ENCODE assay signal across 8 cellular contexts in genomic region chr11:73393479-73394415, GRCh38. TPM values are rescaled to one million over a fixed set of nuclear protein-coding genes. Genes with fewer than 3 reads are reported as not detected.
A peak's percentile ranks its signal among the peaks of the same experiment; 100 is the strongest.
DNase-seq lines count a peak whose midpoint lies in the region; ATAC-seq, FAIRE-seq and TF ChIP-seq lines count a peak whose summit lies in the region.

No MANE protein-coding gene starts in this region.

- WGBS in H1 (ENCODE audit: extremely low coverage in 1 of 2, insufficient coverage in 1 of 2, insufficient read length in 1 of 2, insufficient replicate concordance in 2 of 2, low coverage in 1 of 2, low lambda C conversion rate in 2 of 2, missing lambda C conversion rate in 1 of 2), 2 experiments: 65% methylated on average over 16 of the region's 16 CpGs; no CpG with 5 or more reads in 1 of the 2 experiments

- TF ChIP-seq CTCF in HEK293 (tag by site-specific recombination; IDR thresholded peaks at IDR 0.05) (peak; percentile 52; the same call in 1 of the 2 replicates), H1 (IDR thresholded peaks at IDR 0.05; ENCODE audit: control extremely low read depth in 1 of 3, insufficient read depth in 1 of 3, low read depth in 1 of 3, low read length in 3 of 3) (peak; percentile 89 to 99 (median 96))

- DNase-seq in CD1c-positive myeloid dendritic cell (ENCODE audit: extremely low spot score) (peak; percentile 79), NCI-H774 (lab: John Stamatoyannopoulos, UW) (peak; percentile 44), H1 (ENCODE audit: low read depth in 1 of 2, low spot score in 2 of 2) (peak; percentile 61 to 89), midbrain (lab: John Stamatoyannopoulos, UW) (peak; percentile 48)
- peak; percentile 80 for DNase-seq in activated CD8-positive, alpha-beta T cell treated with anti-CD3 and anti-CD28 coated beads, Interleukin-2, amount 10 ng/mL, durations not matched to agents 7 days and 5 days
- peak; percentile 27 to 38 for DNase-seq in stimulated activated CD8-positive, alpha-beta memory T cell treated with anti-CD3 and anti-CD28 coated beads, Interleukin-4, amount 100 ng/mL, for 4 hours (ENCODE audit: low read depth in 2 of 2, low spot score in 1 of 2)
- DNase-seq in NK-92 treated with Interleukin-12 subunit alpha and Interleukin-12 subunit beta, amount 100 ng/mL, for 24 hours (lab: John Stamatoyannopoulos, UW): no peak

- peak overlapping the region; percentile 69 for H3K27ac Mint-ChIP-seq in activated CD8-positive, alpha-beta T cell treated with anti-CD3 and anti-CD28 coated beads, Interleukin-2, amount 10 ng/mL, durations not matched to agents 7 days and 5 days

- no peak overlapping the region for H2AFZ ChIP-seq in H1 (ENCODE audit: low read length)

- H3K56ac ChIP-seq in H1 (replicated peaks; ENCODE audit: insufficient read length, low read depth, low read length): no peak overlapping the region

- H4K20me1 ChIP-seq in H1 (replicated peaks in 1 of 2; ENCODE audit: control insufficient read depth in 1 of 2, insufficient read depth in 2 of 2, low read length in 2 of 2): peaks cover 4 to 7% of the 10 kb centered on the region in 2 experiments

- H3K4me3 ChIP-seq in HEK293 (ENCODE audit: low read depth, low read length) (no peak overlapping the region), H1 (ENCODE audit: extremely low read depth in 1 of 4, insufficient read depth in 2 of 4, low read depth in 3 of 4, low read length in 4 of 4) (no peak overlapping the region)

- H3K14ac ChIP-seq in H1 (ENCODE audit: insufficient read length): no peak overlapping the region

- H2BK5ac ChIP-seq in H1 (ENCODE audit: low read depth, low read length): no peak overlapping the region

- H3K9ac ChIP-seq in H1 (replicated peaks in 1 of 4; ENCODE audit: extremely low read depth in 1 of 4, low read depth in 3 of 4, low read length in 3 of 4): no peak overlapping the region

- peak; percentile 76 for ATAC-seq in activated CD8-positive, alpha-beta T cell treated with anti-CD3 and anti-CD28 coated beads, Interleukin-2, amount 10 ng/mL, durations not matched to agents 7 days and 5 days

- no peak overlapping the region for H4K91ac ChIP-seq in H1 (replicated peaks; ENCODE audit: insufficient read length, low read length)

- no peak for TF ChIP-seq POLR2A in H1 (IDR thresholded peaks at IDR 0.05; ENCODE audit: control extremely low read depth in 1 of 2, low read depth in 2 of 2, low read length in 2 of 2)

- H3K4me1 ChIP-seq in HEK293 (ENCODE audit: control insufficient read depth, insufficient read depth, low read length): no peaks in the 10 kb centered on the region
- no peaks in the 10 kb centered on the region; a peak in 1 of 7 replicates for H3K4me1 ChIP-seq in H1 (replicated peaks in 1 of 4; ENCODE audit: control insufficient read depth in 3 of 4, insufficient read depth in 4 of 4, low read length in 3 of 4)

- no peak overlapping the region for H3K4me3 Mint-ChIP-seq in activated CD8-positive, alpha-beta T cell treated with anti-CD3 and anti-CD28 coated beads, Interleukin-2, amount 10 ng/mL, durations not matched to agents 7 days and 5 days

- H3K9me3 Mint-ChIP-seq in activated CD8-positive, alpha-beta T cell treated with anti-CD3 and anti-CD28 coated beads, Interleukin-2, amount 10 ng/mL, durations not matched to agents 7 days and 5 days (ENCODE audit: insufficient read depth): no peaks in the 10 kb centered on the region

- no peak overlapping the region for H2BK20ac ChIP-seq in H1 (ENCODE audit: low read length)

- no peak overlapping the region for H4K5ac ChIP-seq in H1 (ENCODE audit: insufficient read length, low read depth, low read length)

- H3K9me3 ChIP-seq in HEK293 (ENCODE audit: control insufficient read depth, insufficient read depth, low read depth, low read length) (no peaks in the 10 kb centered on the region), H1 (ENCODE audit: insufficient read depth in 2 of 2, low read depth in 1 of 2, low read length in 1 of 2) (no peaks in the 10 kb centered on the region)

- H2BK12ac ChIP-seq in H1 (ENCODE audit: low read depth, low read length): no peak overlapping the region

- H3K4me1 Mint-ChIP-seq in activated CD8-positive, alpha-beta T cell treated with anti-CD3 and anti-CD28 coated beads, Interleukin-2, amount 10 ng/mL, durations not matched to agents 7 days and 5 days (ENCODE audit: low read depth): peaks cover 17% of the 10 kb centered on the region

- no peak overlapping the region for H3K23ac ChIP-seq in H1 (ENCODE audit: insufficient read length)

- H3K4me2 ChIP-seq in H1 (ENCODE audit: insufficient read depth in 1 of 2, low read depth in 2 of 2, low read length in 2 of 2): no peak overlapping the region

- CTCF ChIA-PET in HEK293 (lab: Yijun Ruan, JAX) (interaction anchor here (0.5 to 3.6 kb wide), 29 partner anchors 8 to 463 kb away, joined by 3 to 95 read pairs (median 3); no protein-coding TSS in a partner anchor), H1 (lab: Charles Lee; ENCODE audit: partially characterized antibody) (interaction anchor here (0.6 to 59.1 kb wide), 40 partner anchors 8 to 271 kb away, joined by 3 to 1456 read pairs (median 5); no protein-coding TSS in a partner anchor)
- CTCF ChIA-PET in activated CD8-positive, alpha-beta T cell treated with anti-CD3 and anti-CD28 coated beads, Interleukin-2, amount 10 ng/mL, durations not matched to agents 7 days and 5 days (lab: Charles Lee): interaction anchor here (0.7 to 3.6 kb wide), 24 partner anchors 8 to 267 kb away, joined by 3 to 101 read pairs (median 3); no protein-coding TSS in a partner anchor

- H3K4ac ChIP-seq in H1 (replicated peaks; ENCODE audit: insufficient read length, low read depth, low read length): no peak overlapping the region

- TF ChIP-seq EP300 in H1 (IDR thresholded peaks at IDR 0.05; ENCODE audit: borderline replicate concordance in 1 of 2, low read depth in 2 of 2, low read length in 2 of 2): no peak

- H3K36me3 Mint-ChIP-seq in activated CD8-positive, alpha-beta T cell treated with anti-CD3 and anti-CD28 coated beads, Interleukin-2, amount 10 ng/mL, durations not matched to agents 7 days and 5 days (ENCODE audit: low read depth): peaks cover 35% of the 10 kb centered on the region

- no peaks in the 10 kb centered on the region for H3K27me3 Mint-ChIP-seq in activated CD8-positive, alpha-beta T cell treated with anti-CD3 and anti-CD28 coated beads, Interleukin-2, amount 10 ng/mL, durations not matched to agents 7 days and 5 days (ENCODE audit: low read depth)

- peak; percentile 97 for FAIRE-seq in H1 (lab: Jason Lieb, UNC)

- H2AK5ac ChIP-seq in H1 (ENCODE audit: low read depth, low read length): no peak overlapping the region

- H4K8ac ChIP-seq in H1 (ENCODE audit: extremely low read depth, insufficient read depth, low read length): no peak overlapping the region

- H3K27ac ChIP-seq in HEK293 (ENCODE audit: extremely low read depth, low read depth, low read length) (no peak overlapping the region), H1 (ENCODE audit: low read depth, low read length) (no peak overlapping the region)

- no peaks in the 10 kb centered on the region for H3K23me2 ChIP-seq in H1 (ENCODE audit: low read depth, low read length)

- POLR2A ChIA-PET in HEK293 (lab: Yijun Ruan, JAX): interaction anchor here (1.0 to 1.8 kb wide), 3 partner anchors 17 to 42 kb away, joined by 3 to 8 read pairs (median 6); no protein-coding TSS in a partner anchor
- POLR2A ChIA-PET in activated CD8-positive, alpha-beta T cell treated with anti-CD3 and anti-CD28 coated beads, Interleukin-2, amount 10 ng/mL, durations not matched to agents 7 days and 5 days (lab: Charles Lee): interaction anchor here (0.5 to 1.1 kb wide), 2 partner anchors 17 to 41 kb away, joined by 3 to 4 read pairs; no protein-coding TSS in a partner anchor
- POLR2A ChIA-PET in H1 (lab: Charles Lee; ENCODE audit: partially characterized antibody): interaction anchor here (0.9 to 1.7 kb wide), 4 partner anchors 9 to 84 kb away, joined by 3 to 5 read pairs (median 4); no protein-coding TSS in a partner anchor

- TF ChIP-seq RAD21 in H1 (IDR thresholded peaks at IDR 0.05 in 1 of 2, conservative IDR thresholded peaks at IDR 0.05 in 1 of 2; ENCODE audit: low read depth in 2 of 2, low read length in 2 of 2): peak; percentile 95 to 97

- no peak overlapping the region; the same call in 1 of the 2 replicates for H3K18ac ChIP-seq in H1 (ENCODE audit: extremely low read depth, low read length)

- H3K36me3 ChIP-seq in HEK293 (ENCODE audit: control insufficient read depth in 2 of 2, insufficient read depth in 1 of 2, low read length in 2 of 2) (peaks cover 0 to 79% of the 10 kb centered on the region in 2 experiments; a peak in 1 of 3 replicates), H1 (ENCODE audit: control insufficient read depth in 2 of 4, insufficient read depth in 4 of 4, low read length in 3 of 4) (no peaks in the 10 kb centered on the region)

- H3K79me1 ChIP-seq in H1 (ENCODE audit: low read depth, low read length): no peaks in the 10 kb centered on the region

- H3K27me3 ChIP-seq in H1 (replicated peaks in 1 of 4; ENCODE audit: control insufficient read depth in 3 of 4, extremely low read depth in 1 of 4, insufficient read depth in 3 of 4, low read length in 3 of 4): no peaks in the 10 kb centered on the region

- H2BK15ac ChIP-seq in H1 (ENCODE audit: low read length): no peak overlapping the region

- H3K79me2 ChIP-seq in H1 (ENCODE audit: control insufficient read depth in 1 of 2, insufficient read depth in 2 of 2, low read length in 2 of 2): no peaks in the 10 kb centered on the region

- no peak overlapping the region for H2BK120ac ChIP-seq in H1 (replicated peaks; ENCODE audit: low read depth, low read length)

TF ChIP-seq in HEK293, 187 proteins besides CTCF, POLR2A, EP300 and RAD21 (continues in another document):
- TF ChIP-seq MEIS1 (CRISPR knock-in tag; IDR thresholded peaks at IDR 0.05; ENCODE audit: borderline replicate concordance): no peak

TF ChIP-seq in H1, 55 proteins besides CTCF, POLR2A, EP300 and RAD21 (continues in another document):
- TF ChIP-seq GABPA (IDR thresholded peaks at IDR 0.05; ENCODE audit: borderline replicate concordance, insufficient read depth, low read length) (peak; percentile 56; the same call in 1 of the 2 replicates), TBP (IDR thresholded peaks at IDR 0.05; ENCODE audit: low read depth, low read length) (0 out of 2 replicates have a peak, but pooled peaks have one; percentile 43)

RNA-seq across cellular contexts. Expression of gene RELT, which starts 17.5 kb away (rescaled TPM):
- total RNA-seq in activated CD8-positive, alpha-beta T cell treated with anti-CD3 and anti-CD28 coated beads, Interleukin-2, amount 10 ng/mL, durations not matched to agents 7 days and 5 days: 10 to 100 TPM; 28.6 to 33.2 TPM
- total RNA-seq in H1 (2021; fragmentation: NEBNext Ultra II Directional; extraction: Animal tissue kit (Norgen Biotek cat#: 25700)): 5.3 and 5.7 TPM in 2 replicates
- polyA plus RNA-seq in H1 (2011; rRNA removed): 3.4 and 4.4 TPM in 2 replicates
- polyA plus RNA-seq in H1 (2011; cell fraction: cytosol; rRNA removed): 4.2 TPM
- 12.1 TPM for polyA plus RNA-seq in H1 (2011; cell fraction: nucleus; rRNA removed)
- 2.3 to 5.2 TPM (median 4.2 TPM) in 4 replicates for polyA plus RNA-seq in H1 (2012, experiment 1 of 2)
- polyA plus RNA-seq in H1 (2012, experiment 2 of 2): 3.3 TPM
- 4.5 TPM for polyA plus RNA-seq in H1 (2013, experiment 1 of 2)
- polyA plus RNA-seq in H1 (2013, experiment 2 of 2): 4.2 TPM
- 2.4 TPM in 2 replicates for polyA minus RNA-seq in H1 (2011; rRNA and poly(A)+ RNA removed)
- polyA minus RNA-seq in H1 (2011; cell fraction: cytosol; rRNA and poly(A)+ RNA removed): 4.7 TPM
- polyA minus RNA-seq in H1 (2011; cell fraction: nucleus; rRNA and poly(A)+ RNA removed): 6.6 TPM
